ENCODE assay signal across 8 cellular contexts in genomic region chr9:127567119-127567897, GRCh38. TPM values are rescaled to one million over a fixed set of nuclear protein-coding genes. Genes with fewer than 3 reads are reported as not detected.
DNase-seq lines count a peak whose midpoint lies in the region; ATAC-seq and TF ChIP-seq lines count a peak whose summit lies in the region.

No MANE protein-coding gene starts in this region.

- H3K36me3 ChIP-seq in WERI-Rb-1 (peaks cover 20% of the 10 kb centered on the region), gastroesophageal sphincter (peaks cover 0 to 8% of the 10 kb centered on the region in 2 donors)

- DNase-seq in NCI-H82 (lab: John Stamatoyannopoulos, UW) = peak; percentile 24
- DNase-seq in NCI-H82 treated with DMSO at 0.1 percent for 48 hours (lab: John Stamatoyannopoulos, UW; ENCODE audit: unreplicated experiment) = no peak
- peak; percentile 68 for DNase-seq in WERI-Rb-1
- DNase-seq in progenitor cell of endocrine pancreas (ENCODE audit: low spot score, unreplicated experiment) = no peak
- DNase-seq in NCI-H2029 (lab: John Stamatoyannopoulos, UW) = no peak
- DNase-seq in NCI-H1092 (lab: John Stamatoyannopoulos, UW) = no peak
- no peak for DNase-seq in NK-92 treated with Interleukin-12 subunit alpha and Interleukin-12 subunit beta, amount 100 ng/mL, for 24 hours (lab: John Stamatoyannopoulos, UW)

- H3K4me1 Mint-ChIP-seq in progenitor cell of endocrine pancreas (ENCODE audit: low read depth) = peaks cover 24% of the 10 kb centered on the region

- H3K4me3 ChIP-seq in WERI-Rb-1 (ENCODE audit: low read depth, low read length) (peak overlapping the region; percentile 88), gastroesophageal sphincter (peak overlapping the region; percentile 84 to 98)

- H3K9me3 ChIP-seq in WERI-Rb-1 (ENCODE audit: severe bottlenecking) (no peaks in the 10 kb centered on the region), gastroesophageal sphincter (no peaks in the 10 kb centered on the region)

- peak overlapping the region; percentile 71 for H3K4me3 Mint-ChIP-seq in progenitor cell of endocrine pancreas (ENCODE audit: low read depth)

- H3K27ac Mint-ChIP-seq in progenitor cell of endocrine pancreas = peak overlapping the region; percentile 86

- TF ChIP-seq POLR2A in gastroesophageal sphincter (IDR thresholded peaks at IDR 0.05) = no peak

- peak; percentile 41 for ATAC-seq in gastroesophageal sphincter

- 0 to 11% methylated on average over 1 to 3 of the region's 19 CpGs for WGBS in gastroesophageal sphincter (ENCODE audit: low coverage in 1 of 2), 2 donors

- TF ChIP-seq EP300 in gastroesophageal sphincter (IDR thresholded peaks at IDR 0.05) = no peak

- H3K27ac ChIP-seq in WERI-Rb-1 = peak overlapping the region; percentile 60
- H3K27ac ChIP-seq in gastroesophageal sphincter = peak overlapping the region; percentile 0 to 98 (median 96)

- peaks cover 5% of the 10 kb centered on the region for H3K36me3 Mint-ChIP-seq in progenitor cell of endocrine pancreas (ENCODE audit: insufficient read depth)

- no peaks in the 10 kb centered on the region for H3K9me3 Mint-ChIP-seq in progenitor cell of endocrine pancreas (ENCODE audit: low read depth)

- peaks cover 0 to 71% (median 42%) of the 10 kb centered on the region in 3 donors for H3K4me1 ChIP-seq in gastroesophageal sphincter

- H3K27me3 ChIP-seq in WERI-Rb-1 (ENCODE audit: insufficient read depth, low read depth, severe bottlenecking) = no peaks in the 10 kb centered on the region
- H3K27me3 ChIP-seq in gastroesophageal sphincter = no peaks in the 10 kb centered on the region

- H3K27me3 Mint-ChIP-seq in progenitor cell of endocrine pancreas = no peaks in the 10 kb centered on the region

- TF ChIP-seq CTCF in WERI-Rb-1 (IDR thresholded peaks at IDR 0.05; ENCODE audit: low read depth, low read length) (no peak), gastroesophageal sphincter (IDR thresholded peaks at IDR 0.05) (no peak), progenitor cell of endocrine pancreas (IDR thresholded peaks at IDR 0.05; ENCODE audit: unreplicated experiment) (no peak)

RNA-seq across cellular contexts. Expression of gene STXBP1, which starts 44.8 kb away (rescaled TPM):
- total RNA-seq in gastroesophageal sphincter = 10 to 100 TPM; 25.7 to 47.0 (median 33.1) TPM
- 23.4 and 24.8 TPM in 2 replicates for total RNA-seq in progenitor cell of endocrine pancreas

Comparison
In these comparisons a context has a peak if more than half of its experiments do, and no peak if none do; other contexts are left out.
1. DNase-seq: peak in NCI-H82 (single experiment) and WERI-Rb-1 (single experiment); none in NCI-H82 treated with DMSO at 0.1 percent for 48 hours (single experiment), progenitor cell of endocrine pancreas (single experiment), NCI-H2029 (single experiment), NCI-H1092 (single experiment) and NK-92 treated with Interleukin-12 subunit alpha and Interleukin-12 subunit beta, amount 100 ng/mL, for 24 hours (single experiment).